30 cellular contexts compared by ENCODE assay signal in the genomic region with DNA sequence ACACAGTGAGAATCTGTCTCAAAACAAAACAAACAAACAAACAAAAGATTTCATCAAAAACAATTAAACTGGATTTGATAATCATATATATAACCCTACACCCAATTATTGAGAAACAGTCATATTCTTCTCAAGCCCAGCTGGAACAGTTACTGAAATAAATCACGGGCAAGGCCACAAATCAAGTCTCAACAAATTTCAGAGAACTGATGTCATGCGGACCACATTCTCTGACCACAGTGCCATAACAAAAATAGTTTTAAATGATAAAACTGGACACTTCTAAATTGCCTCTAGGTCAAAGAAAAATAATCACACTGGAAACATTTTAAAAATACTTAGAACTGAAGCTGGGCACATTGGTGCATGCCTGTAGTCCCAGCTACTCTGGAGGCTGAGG. TPM values are rescaled to one million over a fixed set of nuclear protein-coding genes. Genes with fewer than 3 reads are reported as not detected.
"Had no signal": no experiment of that assay in that cellular context is flagged by ENCODE, and none has a peak within 500 bp of the region (broad histone marks: within the 10 kb centered on the region; RNA-seq: fewer than 3 reads in every experiment).

No MANE protein-coding gene starts in this region.

- ATAC-seq: effector memory CD8-positive, alpha-beta T cell; esophagus mucosa; gastrocnemius medialis; heart left ventricle; left cardiac atrium; left lung; left ventricle myocardium superior; lower lobe of right lung; naive thymus-derived CD4-positive, alpha-beta T cell had no signal

- H3K4me3 Mint-ChIP-seq: dendritic cell treated with granulocyte-macrophage colony-stimulating factor and Interleukin-4, amounts not matched to agents 40 ng/mL and 50 ng/mL, for 4 days; effector memory CD8-positive, alpha-beta T cell; endodermal cell; memory B cell; naive thymus-derived CD4-positive, alpha-beta T cell had no signal

- H3K27me3 Mint-ChIP-seq: dendritic cell treated with granulocyte-macrophage colony-stimulating factor and Interleukin-4, amounts not matched to agents 40 ng/mL and 50 ng/mL, for 4 days; effector memory CD8-positive, alpha-beta T cell; memory B cell had no signal

- H3K4me1 Mint-ChIP-seq: endodermal cell had no signal

- DNase-seq: colonic mucosa; cortex of kidney; effector CD8-positive, alpha-beta T cell; effector memory CD8-positive, alpha-beta T cell; endodermal cell; erythroblast; esophagus squamous epithelium; foreskin fibroblast; foreskin melanocyte; gastrocnemius medialis; glutamatergic neuron; heart left ventricle; hypothalamus; left cardiac atrium; left lung; left ventricle myocardium superior; lower lobe of right lung; mesendoderm; midbrain; naive thymus-derived CD4-positive, alpha-beta T cell had no signal

- H3K27ac Mint-ChIP-seq: dendritic cell treated with granulocyte-macrophage colony-stimulating factor and Interleukin-4, amounts not matched to agents 40 ng/mL and 50 ng/mL, for 4 days; effector memory CD8-positive, alpha-beta T cell; endodermal cell; memory B cell had no signal

- H3K9me3 Mint-ChIP-seq: dendritic cell treated with granulocyte-macrophage colony-stimulating factor and Interleukin-4, amounts not matched to agents 40 ng/mL and 50 ng/mL, for 4 days; effector memory CD8-positive, alpha-beta T cell had no signal

- FAIRE-seq: endometrium, islet of Langerhans, keratinocyte had no signal

- H3K4me3 ChIP-seq: colonic mucosa, esophagus squamous epithelium, gastrocnemius medialis, heart left ventricle, hepatocyte, left lung, lower lobe of right lung had no signal

RNA-seq across cellular contexts. Expression of gene PIK3R5, which starts 15.9 kb away (rescaled TPM):
- total RNA-seq: dermis microvascular lymphatic vessel endothelial cell, glomerular endothelial cell, lung microvascular endothelial cell had no signal
- polyA plus RNA-seq: hepatocyte, keratinocyte had no signal

RNA-seq across cellular contexts. Expression of gene NTN1, which starts 39.9 kb away (rescaled TPM):
- polyA plus RNA-seq: naive thymus-derived CD4-positive, alpha-beta T cell had no signal
